ENCODE assay signal across 8 cellular contexts in the genomic region with DNA sequence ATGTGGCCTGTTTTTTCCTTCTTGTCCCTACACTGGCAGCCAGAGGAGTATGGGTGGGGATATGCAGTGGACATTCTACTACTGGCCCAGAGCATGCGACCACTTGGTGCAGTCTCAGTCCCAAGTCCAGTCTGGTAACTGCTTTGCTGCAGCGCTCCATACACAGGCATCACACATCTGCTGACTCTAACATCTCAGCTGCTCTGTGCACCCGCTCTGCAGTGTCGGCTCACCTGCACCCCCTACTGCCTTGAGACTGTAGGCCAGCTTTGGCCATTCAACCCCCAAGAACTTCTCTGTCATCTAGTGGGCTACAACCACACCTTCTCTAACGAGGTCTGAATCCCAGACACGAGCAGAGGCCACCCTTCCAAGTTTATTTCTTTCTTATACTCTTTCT. TPM values are rescaled to one million over a fixed set of nuclear protein-coding genes. Genes with fewer than 3 reads are reported as not detected.
DNase-seq lines count a peak whose midpoint lies in the region; ATAC-seq and TF ChIP-seq lines count a peak whose summit lies in the region.

No MANE protein-coding gene starts in this region.

- no peak overlapping the region for H3K4me3 ChIP-seq in HFF-Myc (replicated peaks; ENCODE audit: low read depth, low read length)

- peak; percentile 42 for TF ChIP-seq CTCF in HFF-Myc (IDR thresholded peaks at IDR 0.05; ENCODE audit: low read depth, low read length, missing control alignments)

- ATAC-seq in GM18498 (IDR thresholded peaks at IDR 0.05; ENCODE audit: unreplicated experiment) = peak; percentile 75
- no peak for ATAC-seq in GM19023 (IDR thresholded peaks at IDR 0.05; ENCODE audit: unreplicated experiment)

- intact Hi-C loops in cardiac septum (cut with DNase I) = no loop called here

- DNase-seq in HFF-Myc (ENCODE audit: extremely low read depth, low read depth) (no peak), NCI-H69 (lab: John Stamatoyannopoulos, UW) (peak; percentile 59), iPS-NIHi11 (ENCODE audit: low spot score) (peak; percentile 52), cardiac septum (ENCODE audit: low spot score) (no peak)
- DNase-seq in stimulated activated CD4-positive, alpha-beta T cell treated with anti-CD3 and anti-CD28 coated beads, Interleukin-2, amount 100 ng/mL, for 24 hours = no peak
- DNase-seq in activated CD4-positive, alpha-beta T cell treated with anti-CD3 and anti-CD28 coated beads, Interleukin-2, amount 50 U/mL, for 1 hour = no peak

RNA-seq across cellular contexts. Expression of a gene that starts 46.4 kb away (rescaled TPM):
- total RNA-seq in cardiac septum = not detected

Comparison
In these comparisons a context has a peak if more than half of its experiments do, and no peak if none do; other contexts are left out.
1. DNase-seq: peak in NCI-H69 (single experiment) and iPS-NIHi11 (single experiment); none in HFF-Myc (single experiment), stimulated activated CD4-positive, alpha-beta T cell treated with anti-CD3 and anti-CD28 coated beads, Interleukin-2, amount 100 ng/mL, for 24 hours (0 of 2), cardiac septum (single experiment) and activated CD4-positive, alpha-beta T cell treated with anti-CD3 and anti-CD28 coated beads, Interleukin-2, amount 50 U/mL, for 1 hour (single experiment).